Comparison of ENCODE assay signal across 28 cellular contexts in genomic region chr4:135732448-135732847, GRCh38.
"Had no signal": no experiment of that assay in that cellular context is flagged by ENCODE, and none has a peak within 500 bp of the region (broad histone marks: within the 10 kb centered on the region; RNA-seq: fewer than 3 reads in every experiment).

No MANE protein-coding gene starts in this region.

- H3K27me3 ChIP-seq: esophagus muscularis mucosa, left lung, neutrophil, pancreas, right lobe of liver, suprapubic skin, transverse colon, upper lobe of right lung, vagina had no signal

- H3K4me3 Mint-ChIP-seq: dendritic cell treated with granulocyte-macrophage colony-stimulating factor and Interleukin-4, amounts not matched to agents 40 ng/mL and 50 ng/mL, for 4 days; mesothelial cell of epicardium; naive B cell; natural killer cell treated with Interleukin-12 subunit alpha and Interleukin-12 subunit beta and Interleukin-15 and Interleukin-18, amount 100 ng/mL, for 72 hours; neural crest cell; stimulated activated naive CD8-positive, alpha-beta T cell treated with anti-CD3 and anti-CD28 coated beads, Interleukin-15, amount 100 ng/mL, for 72 hours had no signal

- H3K4me3 ChIP-seq: esophagus muscularis mucosa, left lung, mucosa of descending colon, pancreas, right lobe of liver, suprapubic skin, transverse colon, upper lobe of right lung, vagina had no signal

- DNase-seq: effector memory CD4-positive, alpha-beta T cell; hypothalamus; left lung; mesenchymal stem cell; mucosa of descending colon; naive B cell; pancreas; right lobe of liver; small intestine; stimulated activated CD4-positive, alpha-beta T cell treated with anti-CD3 and anti-CD28 coated beads, Interleukin-1b, Interleukin-23, amount 100 ng/mL, for 48 hours; stimulated activated CD4-positive, alpha-beta T cell treated with anti-CD3 and anti-CD28 coated beads, Interleukin-4, amount 100 ng/mL, for 1 hour; stimulated activated CD8-positive, alpha-beta memory T cell treated with anti-CD3 and anti-CD28 coated beads, Interleukin-4, amount 100 ng/mL, for 48 hours; stimulated activated naive CD4-positive, alpha-beta T cell; stimulated activated naive CD8-positive, alpha-beta T cell treated with anti-CD3 and anti-CD28 coated beads, Interleukin-15, amount 100 ng/mL, for 72 hours; transverse colon; upper lobe of right lung had no signal

- FAIRE-seq: colon, endothelial cell of umbilical vein, frontal cortex, keratinocyte, pancreas, small intestine had no signal

- H3K27ac ChIP-seq: esophagus muscularis mucosa, left lung, neutrophil, pancreas, right lobe of liver, suprapubic skin, transverse colon, upper lobe of right lung, vagina had no signal

- H3K4me1 Mint-ChIP-seq: mesothelial cell of epicardium; naive B cell; neural crest cell; stimulated activated naive CD8-positive, alpha-beta T cell treated with anti-CD3 and anti-CD28 coated beads, Interleukin-15, amount 100 ng/mL, for 72 hours had no signal

- H3K36me3 ChIP-seq: esophagus muscularis mucosa, left lung, neutrophil, pancreas, right lobe of liver, suprapubic skin, transverse colon, upper lobe of right lung, vagina had no signal

- ATAC-seq: left lung; mucosa of descending colon; natural killer cell treated with Interleukin-12 subunit alpha and Interleukin-12 subunit beta and Interleukin-15 and Interleukin-18, amount 100 ng/mL, for 72 hours; pancreas; right lobe of liver; stimulated activated naive CD8-positive, alpha-beta T cell treated with anti-CD3 and anti-CD28 coated beads, Interleukin-15, amount 100 ng/mL, for 72 hours; upper lobe of right lung had no signal

- H3K27ac Mint-ChIP-seq: dendritic cell treated with granulocyte-macrophage colony-stimulating factor and Interleukin-4, amounts not matched to agents 40 ng/mL and 50 ng/mL, for 4 days; mesothelial cell of epicardium; naive B cell; natural killer cell treated with Interleukin-12 subunit alpha and Interleukin-12 subunit beta and Interleukin-15 and Interleukin-18, amount 100 ng/mL, for 72 hours; stimulated activated naive CD8-positive, alpha-beta T cell treated with anti-CD3 and anti-CD28 coated beads, Interleukin-15, amount 100 ng/mL, for 72 hours had no signal

- H3K9me3 Mint-ChIP-seq: dendritic cell treated with granulocyte-macrophage colony-stimulating factor and Interleukin-4, amounts not matched to agents 40 ng/mL and 50 ng/mL, for 4 days; neural crest cell had no signal

- H3K4me1 ChIP-seq: esophagus muscularis mucosa, left lung, pancreas, right lobe of liver, suprapubic skin, transverse colon, upper lobe of right lung, vagina had no signal

- H3K9me3 ChIP-seq: esophagus muscularis mucosa, left lung, mucosa of descending colon, neutrophil, pancreas, right lobe of liver, suprapubic skin, transverse colon, upper lobe of right lung, vagina had no signal

- H3K27me3 Mint-ChIP-seq: dendritic cell treated with granulocyte-macrophage colony-stimulating factor and Interleukin-4, amounts not matched to agents 40 ng/mL and 50 ng/mL, for 4 days; naive B cell; natural killer cell treated with Interleukin-12 subunit alpha and Interleukin-12 subunit beta and Interleukin-15 and Interleukin-18, amount 100 ng/mL, for 72 hours; stimulated activated naive CD8-positive, alpha-beta T cell treated with anti-CD3 and anti-CD28 coated beads, Interleukin-15, amount 100 ng/mL, for 72 hours had no signal

- H3K36me3 Mint-ChIP-seq: mesothelial cell of epicardium, naive B cell had no signal
